In the genomic region with DNA sequence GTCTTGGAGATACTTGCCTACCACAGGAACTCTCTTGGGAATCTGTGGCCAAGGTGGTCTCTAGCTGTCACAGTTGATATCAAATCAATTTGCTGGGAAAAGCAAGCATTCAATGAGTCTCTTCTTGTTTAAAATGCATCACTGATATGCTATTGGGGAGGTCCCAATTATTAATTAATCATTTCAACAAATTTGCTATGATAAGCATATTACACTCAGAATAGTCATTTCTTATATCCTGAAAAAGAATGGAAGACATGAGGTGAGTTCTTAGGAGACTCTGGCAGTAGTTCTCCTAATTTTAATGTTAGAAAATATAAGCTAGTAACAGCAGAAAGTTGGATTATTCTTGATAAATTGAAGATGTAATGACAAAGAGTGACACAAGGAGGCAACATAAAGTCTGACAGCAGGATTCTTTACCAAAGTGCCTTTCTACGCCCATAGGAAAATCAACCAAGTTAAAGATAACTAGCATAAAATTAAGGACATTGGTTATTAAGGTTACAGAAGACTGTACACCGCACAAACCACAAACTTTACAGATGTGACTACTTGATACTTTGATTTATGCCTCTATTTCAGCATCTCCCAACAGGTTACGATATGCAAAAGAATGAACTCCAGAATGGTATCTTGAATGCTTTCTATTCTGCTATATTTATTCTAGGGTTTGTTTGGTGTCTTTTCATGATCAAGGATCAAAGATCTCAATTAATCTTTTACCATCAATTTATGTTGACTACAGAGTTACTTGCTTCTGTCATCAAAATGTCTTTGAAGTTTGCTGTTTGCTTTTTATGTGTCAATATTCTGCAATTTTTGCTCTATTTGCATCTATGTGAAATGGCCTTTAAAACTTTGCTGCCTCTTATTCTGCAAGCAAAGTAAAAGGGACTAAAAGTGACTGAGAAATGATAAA, we compare ENCODE assay signal across 21 cellular contexts.
A peak's percentile ranks its signal among the peaks of the same experiment; 100 is the strongest.
DNase-seq lines count a peak whose midpoint lies in the region; TF ChIP-seq lines count a peak whose summit lies in the region.
"Had no signal": no experiment of that assay in that cellular context is flagged by ENCODE, and none has a peak within 500 bp of the region (broad histone marks: within the 10 kb centered on the region; RNA-seq: fewer than 3 reads in every experiment).

No MANE protein-coding gene starts in this region.

- H3K27ac ChIP-seq in hepatocyte, result no peak overlapping the region
- H3K27ac ChIP-seq: BLaER1, breast epithelium, gastrocnemius medialis, Peyer's patch had no signal

- no peaks in the 10 kb centered on the region for H3K9me3 Mint-ChIP-seq in HFFc6

- no peaks in the 10 kb centered on the region for H4K20me1 ChIP-seq in hepatocyte (ENCODE audit: insufficient read depth, poor library complexity, severe bottlenecking)
- H4K20me1 ChIP-seq: BLaER1 had no signal

- no peaks in the 10 kb centered on the region for H3K27me3 ChIP-seq in hepatocyte
- H3K27me3 ChIP-seq: BLaER1, breast epithelium, gastrocnemius medialis, Peyer's patch had no signal

- no peaks in the 10 kb centered on the region for H3K36me3 ChIP-seq in hepatocyte (replicated peaks; ENCODE audit: insufficient read depth, low read depth)
- H3K36me3 ChIP-seq: BLaER1, breast epithelium, gastrocnemius medialis, Peyer's patch had no signal

- H3K4me3 ChIP-seq in AG09309 (ENCODE audit: control insufficient read depth, low read depth, low read length) (no peak overlapping the region), hepatocyte (no peak overlapping the region)
- H3K4me3 ChIP-seq: BLaER1, breast epithelium, gastrocnemius medialis, Peyer's patch had no signal

- H3K79me2 ChIP-seq in hepatocyte, result no peaks in the 10 kb centered on the region

- no peaks in the 10 kb centered on the region for H3K9me2 ChIP-seq in hepatocyte (replicated peaks; ENCODE audit: insufficient read depth)

- H3K4me2 ChIP-seq in hepatocyte, result no peak overlapping the region
- H3K4me2 ChIP-seq: BLaER1 had no signal

- H3K4me1 Mint-ChIP-seq in HFFc6 (ENCODE audit: low read depth), result peaks cover 5% of the 10 kb centered on the region
- H3K4me1 Mint-ChIP-seq: activated naive CD4-positive, alpha-beta T cell treated with anti-CD3 and anti-CD28 coated beads, Interleukin-2, amount 50 U/mL, for 24 hours had no signal

- DNase-seq in AG09309 (ENCODE audit: low read depth) (no peak), HFFc6 (no peak), SW480 (ENCODE audit: low spot score) (peak; percentile 2), hepatocyte (ENCODE audit: low spot score) (no peak), AG08395 (ENCODE audit: low spot score) (no peak), GM19240 (ENCODE audit: insufficient read length, low spot score) (no peak), NCI-H82 treated with DMSO at 0.1 percent for 48 hours (lab: John Stamatoyannopoulos, UW; ENCODE audit: unreplicated experiment) (no peak), SHP77 treated with DMSO at 0.1 percent for 48 hours (lab: John Stamatoyannopoulos, UW) (no peak)
- DNase-seq: activated CD4-positive, alpha-beta T cell treated with anti-CD3 and anti-CD28 coated beads for 4 hours; activated T-cell treated with anti-CD3 and anti-CD28 coated beads for 4 hours; effector memory CD4-positive, alpha-beta T cell; gastrocnemius medialis; H7; NCI-H1417; NCI-H446 treated with DMSO at 0.1 percent for 48 hours; nucleus accumbens; Peyer's patch; stimulated activated naive CD4-positive, alpha-beta T cell had no signal

- no peaks in the 10 kb centered on the region for H3K4me1 ChIP-seq in hepatocyte (ENCODE audit: insufficient read depth)
- H3K4me1 ChIP-seq: breast epithelium, gastrocnemius medialis, Peyer's patch had no signal

- no peak overlapping the region for H3K27ac Mint-ChIP-seq in HFFc6
- H3K27ac Mint-ChIP-seq: activated naive CD4-positive, alpha-beta T cell treated with anti-CD3 and anti-CD28 coated beads, Interleukin-2, amount 50 U/mL, for 24 hours had no signal

- 77% methylated on average over 3 of the region's 3 CpGs for WGBS in hepatocyte (ENCODE audit: low lambda C conversion rate, missing lambda C conversion rate)

- H3K27me3 Mint-ChIP-seq in HFFc6 (ENCODE audit: insufficient read depth), result no peaks in the 10 kb centered on the region; the same call in 1 of the 2 replicates

- H3K4me3 Mint-ChIP-seq in HFFc6, result no peak overlapping the region
- H3K4me3 Mint-ChIP-seq: activated naive CD4-positive, alpha-beta T cell treated with anti-CD3 and anti-CD28 coated beads, Interleukin-2, amount 50 U/mL, for 24 hours had no signal

- no peaks in the 10 kb centered on the region for H3K9me3 ChIP-seq in hepatocyte (ENCODE audit: low read depth)
- H3K9me3 ChIP-seq: gastrocnemius medialis, Peyer's patch had no signal

- H2AFZ ChIP-seq in hepatocyte, result no peak overlapping the region

- H3K36me3 Mint-ChIP-seq in HFFc6 (ENCODE audit: low read depth), result no peaks in the 10 kb centered on the region
- H3K36me3 Mint-ChIP-seq: activated naive CD4-positive, alpha-beta T cell treated with anti-CD3 and anti-CD28 coated beads, Interleukin-2, amount 50 U/mL, for 24 hours had no signal

- TF ChIP-seq CTCF in AG09309 (IDR thresholded peaks at IDR 0.05; ENCODE audit: control insufficient read depth, insufficient read depth, low read depth, low read length, missing control alignments) (peak; percentile 25), HFFc6 (IDR thresholded peaks at IDR 0.05) (peak; percentile 66), hepatocyte (IDR thresholded peaks at IDR 0.05; ENCODE audit: poor library complexity) (peak; percentile 27)
